8 cellular contexts compared by ENCODE assay signal in genomic region chrX:104165894-104166734, GRCh38. TPM values are rescaled to one million over a fixed set of nuclear protein-coding genes. Genes with fewer than 3 reads are reported as not detected.
DNase-seq lines count a peak whose midpoint lies in the region; ATAC-seq and TF ChIP-seq lines count a peak whose summit lies in the region.

Gene FAM199X, plus strand, starts transcription at chrX:104166453. Its CDS starts 333 bp downstream, at chrX:104166786.

- POLR2A ChIA-PET in PC-9 (lab: Charles Lee; ENCODE audit: unreplicated experiment), result no interaction called here

- DNase-seq in DMS79 treated with DMSO at 0.1 percent for 48 hours (lab: John Stamatoyannopoulos, UW) (peak; percentile 71), KBM-7 (peak; percentile 95), PC-9 (peak; percentile 79 to 89)
- peak; percentile 86 for DNase-seq in activated T-cell treated with anti-CD3 and anti-CD28 coated beads, Interleukin-2, amount 50 U/mL, for 24 hours
- DNase-seq in stimulated activated CD8-positive, alpha-beta memory T cell treated with anti-CD3 and anti-CD28 coated beads, Interleukin-7, amount 100 ng/mL, for 24 hours (ENCODE audit: low read depth), result peak; percentile 51

- 1 to 40% methylated on average over 47 to 71 of the region's 71 CpGs for WGBS in esophagus, 2 donors

- no peaks in the 10 kb centered on the region for H3K9me2 ChIP-seq in PC-9 (ENCODE audit: insufficient read depth)

- peak; percentile 95 for ATAC-seq in GM21717 (IDR thresholded peaks at IDR 0.05; ENCODE audit: unreplicated experiment)

- H3F3A ChIP-seq in PC-9 (ENCODE audit: insufficient read depth, low read depth), result 0 out of 2 replicates have a peak, but pooled peaks cover 4% of the 10 kb centered on the region

- H3K4me3 ChIP-seq in PC-9 (peak within 1 kb of the TSS; percentile 69), esophagus (ENCODE audit: low read depth in 1 of 2, low read length in 2 of 2) (peak within 1 kb of the TSS; percentile 76 to 80), muscle layer of duodenum (ENCODE audit: low read depth in 1 of 2, low read length in 2 of 2) (peak within 1 kb of the TSS; percentile 76 to 82)

- BruUV-seq in PC-9 (replicated peaks; lab: Mats Ljungman, UMichigan), result no TSS peak

- TF ChIP-seq CTCF in PC-9 (conservative IDR thresholded peaks at IDR 0.05), result peak; percentile 70

- no peaks in the 10 kb centered on the region for H3K9me3 Mint-ChIP-seq in activated T-cell treated with anti-CD3 and anti-CD28 coated beads, Interleukin-2, amount 50 U/mL, for 24 hours

- peak within 1 kb of the TSS; percentile 77 for H3K4me3 Mint-ChIP-seq in activated T-cell treated with anti-CD3 and anti-CD28 coated beads, Interleukin-2, amount 50 U/mL, for 24 hours

- H3K27ac Mint-ChIP-seq in activated T-cell treated with anti-CD3 and anti-CD28 coated beads, Interleukin-2, amount 50 U/mL, for 24 hours, result peak within 1 kb of the TSS; percentile 79

- H3K4me1 Mint-ChIP-seq in activated T-cell treated with anti-CD3 and anti-CD28 coated beads, Interleukin-2, amount 50 U/mL, for 24 hours (ENCODE audit: low read depth), result peaks cover 36% of the 10 kb centered on the region

- intact Hi-C loops in PC-9 (cut with micrococcal nuclease; ENCODE audit: unreplicated experiment), result no loop called here

- CTCF ChIA-PET in PC-9 (lab: Charles Lee), result no interaction called here

- peaks cover 31% of the 10 kb centered on the region for H3K27me3 Mint-ChIP-seq in activated T-cell treated with anti-CD3 and anti-CD28 coated beads, Interleukin-2, amount 50 U/mL, for 24 hours

- H3K79me2 ChIP-seq in PC-9 (ENCODE audit: low read depth), result peaks cover 46% of the 10 kb centered on the region

- H3K27me3 ChIP-seq in PC-9 (ENCODE audit: insufficient read depth, low read depth) (no peaks in the 10 kb centered on the region), esophagus (ENCODE audit: control insufficient read depth in 1 of 2, insufficient read depth in 2 of 2, low read length in 2 of 2) (peaks cover 0 to under 1% of the 10 kb centered on the region in 2 donors), muscle layer of duodenum (ENCODE audit: low read depth, low read length) (no peaks in the 10 kb centered on the region)

- H3K9me3 ChIP-seq in PC-9 (ENCODE audit: insufficient read depth, low read depth) (no peaks in the 10 kb centered on the region), esophagus (ENCODE audit: control insufficient read depth in 2 of 2, insufficient read depth in 1 of 2, low read depth in 1 of 2, low read length in 1 of 2) (peaks cover 0 to 4% of the 10 kb centered on the region in 2 donors), muscle layer of duodenum (ENCODE audit: control insufficient read depth in 1 of 2, low read length in 2 of 2) (no peaks in the 10 kb centered on the region)

- H3K4me2 ChIP-seq in PC-9, result peak within 1 kb of the TSS; percentile 90

- in situ Hi-C loops in KBM-7 (cut with MboI; ENCODE audit: low pct_unique_long_range_greater_than_20kb, low sequenced_read_pairs), result no loop called here

- H3K4me1 ChIP-seq in PC-9 (replicated peaks; ENCODE audit: insufficient read depth) (peaks cover 18% of the 10 kb centered on the region), esophagus (ENCODE audit: control insufficient read depth in 2 of 2, insufficient read depth in 2 of 2, low read length in 1 of 2) (no peaks in the 10 kb centered on the region), muscle layer of duodenum (ENCODE audit: control insufficient read depth in 1 of 2, insufficient read depth in 2 of 2, low read length in 2 of 2) (peaks cover 0 to 12% of the 10 kb centered on the region in 2 donors)

- peak within 1 kb of the TSS; percentile 86 for H2AFZ ChIP-seq in PC-9

- peaks cover 14% of the 10 kb centered on the region for H3K36me3 Mint-ChIP-seq in activated T-cell treated with anti-CD3 and anti-CD28 coated beads, Interleukin-2, amount 50 U/mL, for 24 hours (ENCODE audit: low read depth)

- H3K27ac ChIP-seq in PC-9, result peak within 1 kb of the TSS; percentile 33
- peak within 1 kb of the TSS; percentile 84 for H3K27ac ChIP-seq in esophagus (ENCODE audit: low read depth in 2 of 2, low read length in 1 of 2)
- peak within 1 kb of the TSS; percentile 39 for H3K27ac ChIP-seq in muscle layer of duodenum (ENCODE audit: low read length)

- H3K36me3 ChIP-seq in PC-9 (ENCODE audit: low read depth) (peaks cover 6% of the 10 kb centered on the region; the same call in 1 of the 2 replicates), esophagus (ENCODE audit: control insufficient read depth in 2 of 2, insufficient read depth in 2 of 2, low read length in 1 of 2) (no peaks in the 10 kb centered on the region), muscle layer of duodenum (ENCODE audit: control insufficient read depth in 1 of 2, insufficient read depth in 2 of 2, low read length in 2 of 2) (no peaks in the 10 kb centered on the region)

- H4K20me1 ChIP-seq in PC-9 (ENCODE audit: insufficient read depth), result peaks cover 15% of the 10 kb centered on the region

RNA-seq across cellular contexts. Expression of gene FAM199X, which starts in this region (rescaled TPM):
- total RNA-seq in PC-9 (2021), result 28.5 and 35.7 TPM in 2 replicates
- 1 to 10 TPM; 4.5 to 5.8 TPM for polyA plus RNA-seq in esophagus

Comparison
In these comparisons a context has a peak if more than half of its experiments do, and no peak if none do; other contexts are left out.
1. Peak in every context shown above with its lines: DNase-seq, ATAC-seq, H3K4me3 ChIP-seq and H3K27ac ChIP-seq.
2. H3K27ac ChIP-seq: peak in every context shown above with its lines; median percentile 84 in esophagus; 39 in muscle layer of duodenum; 33 in PC-9.